ENCODE assay signal across 18 cellular contexts in the genomic region with DNA sequence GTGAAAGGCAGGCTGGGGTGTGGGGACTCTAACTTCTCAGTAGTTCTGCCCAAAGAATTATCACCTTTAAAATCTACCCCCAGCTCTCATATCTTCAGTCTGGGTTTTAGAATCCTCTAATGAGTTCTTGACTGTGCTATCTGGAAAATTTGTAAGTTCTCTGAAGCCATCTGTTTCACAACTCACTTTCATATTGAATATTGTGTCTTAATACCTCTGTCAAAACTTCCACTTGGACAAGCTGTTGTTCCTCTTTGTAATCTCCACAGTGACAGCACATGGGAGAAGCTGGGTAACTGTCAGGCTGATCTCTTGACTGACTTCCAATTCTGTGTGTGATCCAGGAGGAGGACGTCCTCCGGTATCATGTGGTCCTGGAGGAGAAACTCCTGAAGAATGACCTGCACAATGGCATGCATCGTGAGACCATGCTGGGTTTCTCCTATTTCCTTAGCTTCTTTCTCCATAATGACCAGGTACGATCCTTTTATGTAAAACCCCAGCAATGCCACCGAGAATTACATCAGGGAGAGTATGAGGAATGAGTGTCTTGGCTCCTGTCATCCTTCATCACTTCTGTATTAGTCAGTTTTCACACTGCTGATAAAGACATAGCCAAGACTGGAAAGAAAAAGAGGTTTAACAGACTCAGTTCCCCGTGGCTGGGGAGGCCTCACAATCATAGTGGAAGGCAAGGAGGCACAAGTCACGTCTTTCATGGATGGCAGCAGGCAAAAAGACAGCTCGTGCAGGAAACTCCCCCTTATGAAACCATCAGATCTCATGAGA.
DNase-seq lines count a peak whose midpoint lies in the region; ATAC-seq, FAIRE-seq and TF ChIP-seq lines count a peak whose summit lies in the region.
"Had no signal": no experiment of that assay in that cellular context is flagged by ENCODE, and none has a peak within 500 bp of the region (broad histone marks: within the 10 kb centered on the region; RNA-seq: fewer than 3 reads in every experiment).

No MANE protein-coding gene starts in this region.

- peaks cover 40% of the 10 kb centered on the region for H3K27me3 Mint-ChIP-seq in osteocyte (ENCODE audit: unreplicated experiment)

- H3K4me1 ChIP-seq in right cardiac atrium (ENCODE audit: control insufficient read depth, insufficient read depth, low read length): peaks cover 5% of the 10 kb centered on the region
- H3K4me1 ChIP-seq: breast epithelium, Caco-2 had no signal

- intact Hi-C loops in right cardiac atrium (cut with DNase I): no loop called here

- H3K4me3 Mint-ChIP-seq in osteocyte (ENCODE audit: unreplicated experiment): no peak overlapping the region

- H3K4me3 ChIP-seq in right cardiac atrium (ENCODE audit: low read length): no peak overlapping the region
- H3K4me3 ChIP-seq: breast epithelium, tibial artery had no signal

- no peaks in the 10 kb centered on the region for H3K36me3 Mint-ChIP-seq in osteocyte (ENCODE audit: unreplicated experiment)

- FAIRE-seq in RCC 7860 (lab: Jason Lieb, UNC): no peak

- H3K27me3 ChIP-seq in right cardiac atrium (ENCODE audit: control insufficient read depth, insufficient read depth): no peaks in the 10 kb centered on the region
- H3K27me3 ChIP-seq: breast epithelium had no signal

- no peak for TF ChIP-seq CTCF in osteocyte (IDR thresholded peaks at IDR 0.05)

- no peaks in the 10 kb centered on the region for H3K4me1 Mint-ChIP-seq in osteocyte (ENCODE audit: unreplicated experiment)

- no peaks in the 10 kb centered on the region for H3K9me3 ChIP-seq in right cardiac atrium (ENCODE audit: control insufficient read depth, low read length)
- H3K9me3 ChIP-seq: breast epithelium, Caco-2, tibial artery had no signal

- ATAC-seq in right cardiac atrium (peak; percentile 70 to 79), GM21619 (IDR thresholded peaks at IDR 0.05; ENCODE audit: unreplicated experiment) (no peak)
- ATAC-seq: SK-N-SH treated with all-trans-retinoic acid at 6 μM for 48 hours had no signal

- WGBS in right cardiac atrium: 40% methylated on average over 8 of the region's 8 CpGs

- DNase-seq in stimulated activated CD4-positive, alpha-beta T cell treated with anti-CD3 and anti-CD28 coated beads, Interleukin-15, amount 100 ng/mL, for 24 hours: peak; percentile 6
- no peak for DNase-seq in stimulated activated CD4-positive, alpha-beta T cell treated with anti-CD3 and anti-CD28 coated beads, Interleukin-4, amount 100 ng/mL, for 4 hours
- DNase-seq in SIG-M5 treated with dmso at 0.1 percent for 504 hours (lab: John Stamatoyannopoulos, UW; ENCODE audit: unreplicated experiment) (peak; percentile 81), right cardiac atrium (peak in 1 of 3 donors; percentile 21), NCI-H2107 treated with DMSO at 0.1 percent for 48 hours (lab: John Stamatoyannopoulos, UW; ENCODE audit: unreplicated experiment) (no peak), RCC 7860 (ENCODE audit: low spot score) (no peak), osteocyte (ENCODE audit: extremely low spot score, unreplicated experiment) (no peak)
- DNase-seq: activated naive CD4-positive, alpha-beta T cell treated with anti-CD3 and anti-CD28 coated beads, Interleukin-2, amount 50 U/mL, for 16 hours; Caco-2; effector CD4-positive, alpha-beta T cell; hypothalamus; IMR-90; NCI-H1105; NCI-H2227 treated with DMSO at 0.1 percent for 48 hours; tibial artery had no signal

- H3K27ac Mint-ChIP-seq in osteocyte (ENCODE audit: unreplicated experiment): no peak overlapping the region

- H3K9me3 Mint-ChIP-seq in osteocyte (ENCODE audit: unreplicated experiment): no peaks in the 10 kb centered on the region

- H3K27ac ChIP-seq in right cardiac atrium (ENCODE audit: low read length): no peak overlapping the region
- H3K27ac ChIP-seq: breast epithelium, tibial artery had no signal

Comparison
In these comparisons a context has a peak if more than half of its experiments do, and no peak if none do; other contexts are left out.
1. DNase-seq: peak in stimulated activated CD4-positive, alpha-beta T cell treated with anti-CD3 and anti-CD28 coated beads, Interleukin-15, amount 100 ng/mL, for 24 hours (single experiment) and SIG-M5 treated with dmso at 0.1 percent for 504 hours (single experiment); none in stimulated activated CD4-positive, alpha-beta T cell treated with anti-CD3 and anti-CD28 coated beads, Interleukin-4, amount 100 ng/mL, for 4 hours (0 of 2), NCI-H2107 treated with DMSO at 0.1 percent for 48 hours (single experiment), RCC 7860 (single experiment) and osteocyte (single experiment).